ENCODE assay signal across 8 cellular contexts in genomic region chr1:40084750-40085149, GRCh38. TPM values are rescaled to one million over a fixed set of nuclear protein-coding genes. Genes with fewer than 3 reads are reported as not detected.
DNase-seq lines count a peak whose midpoint lies in the region; TF ChIP-seq lines count a peak whose summit lies in the region.
"Not testable (repeated sequence)": the region's sequence is repeated elsewhere in the genome, so short reads cannot be mapped to it uniquely, and the experiment has no call there.

No MANE protein-coding gene starts in this region.

- TF ChIP-seq CTCF in AG04450 (IDR thresholded peaks at IDR 0.05; ENCODE audit: low read depth, low read length) (peak; percentile 67), GM13977 (IDR thresholded peaks at IDR 0.05; ENCODE audit: extremely low read depth, insufficient read depth, missing control alignments) (peak; percentile 61)

- not testable (repeated sequence) for H3K27me3 ChIP-seq in AG04450 (ENCODE audit: control insufficient read depth, insufficient read depth, low read length)

- not testable (repeated sequence) for H3K27ac ChIP-seq in AG04450 (ENCODE audit: low read depth, low read length)

- not testable (repeated sequence) for H3K9me3 Mint-ChIP-seq in activated naive CD4-positive, alpha-beta T cell treated with anti-CD3 and anti-CD28 coated beads, Interleukin-2, amount 10 ng/mL, durations not matched to agents 7 days and 5 days

- not testable (repeated sequence) for H3K27ac Mint-ChIP-seq in activated naive CD4-positive, alpha-beta T cell treated with anti-CD3 and anti-CD28 coated beads, Interleukin-2, amount 10 ng/mL, durations not matched to agents 7 days and 5 days

- CTCF ChIA-PET in AG04450 (lab: Charles Lee) = interaction anchor here (0.6 to 3.6 kb wide), 11 partner anchors 8 to 312 kb away, joined by 3 to 38 read pairs (median 5); no protein-coding TSS in a partner anchor
- CTCF ChIA-PET in activated naive CD4-positive, alpha-beta T cell treated with anti-CD3 and anti-CD28 coated beads, Interleukin-2, amount 10 ng/mL, durations not matched to agents 7 days and 5 days (lab: Charles Lee) = interaction anchor here (0.6 to 12.8 kb wide), 7 partner anchors 9 to 431 kb away, joined by 3 to 99 read pairs (median 3); no protein-coding TSS in a partner anchor

- H3K9me3 ChIP-seq in AG04450 (ENCODE audit: control insufficient read depth, insufficient read depth, low read length) = not testable (repeated sequence)

- not testable (repeated sequence) for H3K4me3 Mint-ChIP-seq in activated naive CD4-positive, alpha-beta T cell treated with anti-CD3 and anti-CD28 coated beads, Interleukin-2, amount 10 ng/mL, durations not matched to agents 7 days and 5 days

- POLR2A ChIA-PET in AG04450 (lab: Yijun Ruan, JAX) = not testable (repeated sequence)

- H3K4me3 ChIP-seq in AG04450 (ENCODE audit: low read depth, low read length) = not testable (repeated sequence)

- peaks cover 40% of the 10 kb centered on the region for H3K36me3 Mint-ChIP-seq in activated naive CD4-positive, alpha-beta T cell treated with anti-CD3 and anti-CD28 coated beads, Interleukin-2, amount 10 ng/mL, durations not matched to agents 7 days and 5 days

- DNase-seq in AG04450 (ENCODE audit: low read depth, low spot score) (peak; percentile 11), NCI-H2107 treated with DMSO at 0.1 percent for 48 hours (lab: John Stamatoyannopoulos, UW; ENCODE audit: unreplicated experiment) (peak; percentile 100), T-helper 9 cell (peak; percentile 19), fibroblast of peridontal ligament (ENCODE audit: extremely low read depth) (peak; percentile 63), medulla oblongata (ENCODE audit: extremely low spot score) (peak; percentile 86)
- not testable (repeated sequence) for DNase-seq in GM13977 (ENCODE audit: low spot score)
- peak; percentile 56 for DNase-seq in activated naive CD4-positive, alpha-beta T cell treated with anti-CD3 and anti-CD28 coated beads, Interleukin-2, amount 10 ng/mL, durations not matched to agents 7 days and 5 days
- peak; percentile 28 for DNase-seq in stimulated activated CD4-positive, alpha-beta T cell treated with anti-CD3 and anti-CD28 coated beads, Interleukin-12 subunit alpha, Interleukin-12 subunit beta, amount 100 ng/mL, for 4 hours

- not testable (repeated sequence) for H3K27me3 Mint-ChIP-seq in activated naive CD4-positive, alpha-beta T cell treated with anti-CD3 and anti-CD28 coated beads, Interleukin-2, amount 10 ng/mL, durations not matched to agents 7 days and 5 days

- in situ Hi-C loops in GM13977 (cut with MboI; ENCODE audit: low pct_unique_long_range_greater_than_20kb, low sequenced_read_pairs, unreplicated experiment) = not testable (repeated sequence)

- H3K4me1 Mint-ChIP-seq in activated naive CD4-positive, alpha-beta T cell treated with anti-CD3 and anti-CD28 coated beads, Interleukin-2, amount 10 ng/mL, durations not matched to agents 7 days and 5 days = not testable (repeated sequence)

RNA-seq across cellular contexts. Expression of gene PPT1, which starts 12.3 kb away (rescaled TPM):
- polyA plus RNA-seq in AG04450 (2011; rRNA removed) = 44.2 and 45.1 TPM in 2 replicates
- polyA minus RNA-seq in AG04450 (2011; rRNA and poly(A)+ RNA removed) = 23.4 and 36.8 TPM in 2 replicates

RNA-seq across cellular contexts. Expression of gene CAP1, which starts 44.2 kb away (rescaled TPM):
- 553 and 661 TPM in 2 replicates for polyA plus RNA-seq in AG04450 (2011; rRNA removed)
- polyA minus RNA-seq in AG04450 (2011; rRNA and poly(A)+ RNA removed) = 387 and 421 TPM in 2 replicates
